1 cellular context compared by ENCODE assay signal in the genomic region with DNA sequence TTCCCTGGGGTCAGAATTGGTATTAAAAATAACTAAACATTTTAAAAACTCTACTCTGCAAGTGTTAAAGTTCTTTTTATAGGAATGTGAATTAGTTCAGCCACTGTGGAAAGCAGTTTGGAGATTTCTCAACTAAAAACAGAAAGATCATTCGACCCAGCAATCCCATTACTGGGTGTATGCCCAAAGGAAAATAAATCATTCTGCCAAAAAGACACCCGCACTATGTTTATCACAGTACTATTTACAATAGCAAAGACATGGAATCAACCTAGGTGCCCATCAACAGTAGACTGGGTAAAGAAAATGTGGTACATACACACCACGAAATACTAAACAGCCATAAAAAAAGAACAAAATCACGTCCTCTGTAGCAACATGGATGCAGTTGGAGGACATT.
TF ChIP-seq lines count a peak whose summit lies in the region.

No MANE protein-coding gene starts in this region.

TF ChIP-seq in GM23338, 12 proteins besides CTCF, POLR2A, EP300 and RAD21 (continued from another document):
- TF ChIP-seq, protein P1, sequence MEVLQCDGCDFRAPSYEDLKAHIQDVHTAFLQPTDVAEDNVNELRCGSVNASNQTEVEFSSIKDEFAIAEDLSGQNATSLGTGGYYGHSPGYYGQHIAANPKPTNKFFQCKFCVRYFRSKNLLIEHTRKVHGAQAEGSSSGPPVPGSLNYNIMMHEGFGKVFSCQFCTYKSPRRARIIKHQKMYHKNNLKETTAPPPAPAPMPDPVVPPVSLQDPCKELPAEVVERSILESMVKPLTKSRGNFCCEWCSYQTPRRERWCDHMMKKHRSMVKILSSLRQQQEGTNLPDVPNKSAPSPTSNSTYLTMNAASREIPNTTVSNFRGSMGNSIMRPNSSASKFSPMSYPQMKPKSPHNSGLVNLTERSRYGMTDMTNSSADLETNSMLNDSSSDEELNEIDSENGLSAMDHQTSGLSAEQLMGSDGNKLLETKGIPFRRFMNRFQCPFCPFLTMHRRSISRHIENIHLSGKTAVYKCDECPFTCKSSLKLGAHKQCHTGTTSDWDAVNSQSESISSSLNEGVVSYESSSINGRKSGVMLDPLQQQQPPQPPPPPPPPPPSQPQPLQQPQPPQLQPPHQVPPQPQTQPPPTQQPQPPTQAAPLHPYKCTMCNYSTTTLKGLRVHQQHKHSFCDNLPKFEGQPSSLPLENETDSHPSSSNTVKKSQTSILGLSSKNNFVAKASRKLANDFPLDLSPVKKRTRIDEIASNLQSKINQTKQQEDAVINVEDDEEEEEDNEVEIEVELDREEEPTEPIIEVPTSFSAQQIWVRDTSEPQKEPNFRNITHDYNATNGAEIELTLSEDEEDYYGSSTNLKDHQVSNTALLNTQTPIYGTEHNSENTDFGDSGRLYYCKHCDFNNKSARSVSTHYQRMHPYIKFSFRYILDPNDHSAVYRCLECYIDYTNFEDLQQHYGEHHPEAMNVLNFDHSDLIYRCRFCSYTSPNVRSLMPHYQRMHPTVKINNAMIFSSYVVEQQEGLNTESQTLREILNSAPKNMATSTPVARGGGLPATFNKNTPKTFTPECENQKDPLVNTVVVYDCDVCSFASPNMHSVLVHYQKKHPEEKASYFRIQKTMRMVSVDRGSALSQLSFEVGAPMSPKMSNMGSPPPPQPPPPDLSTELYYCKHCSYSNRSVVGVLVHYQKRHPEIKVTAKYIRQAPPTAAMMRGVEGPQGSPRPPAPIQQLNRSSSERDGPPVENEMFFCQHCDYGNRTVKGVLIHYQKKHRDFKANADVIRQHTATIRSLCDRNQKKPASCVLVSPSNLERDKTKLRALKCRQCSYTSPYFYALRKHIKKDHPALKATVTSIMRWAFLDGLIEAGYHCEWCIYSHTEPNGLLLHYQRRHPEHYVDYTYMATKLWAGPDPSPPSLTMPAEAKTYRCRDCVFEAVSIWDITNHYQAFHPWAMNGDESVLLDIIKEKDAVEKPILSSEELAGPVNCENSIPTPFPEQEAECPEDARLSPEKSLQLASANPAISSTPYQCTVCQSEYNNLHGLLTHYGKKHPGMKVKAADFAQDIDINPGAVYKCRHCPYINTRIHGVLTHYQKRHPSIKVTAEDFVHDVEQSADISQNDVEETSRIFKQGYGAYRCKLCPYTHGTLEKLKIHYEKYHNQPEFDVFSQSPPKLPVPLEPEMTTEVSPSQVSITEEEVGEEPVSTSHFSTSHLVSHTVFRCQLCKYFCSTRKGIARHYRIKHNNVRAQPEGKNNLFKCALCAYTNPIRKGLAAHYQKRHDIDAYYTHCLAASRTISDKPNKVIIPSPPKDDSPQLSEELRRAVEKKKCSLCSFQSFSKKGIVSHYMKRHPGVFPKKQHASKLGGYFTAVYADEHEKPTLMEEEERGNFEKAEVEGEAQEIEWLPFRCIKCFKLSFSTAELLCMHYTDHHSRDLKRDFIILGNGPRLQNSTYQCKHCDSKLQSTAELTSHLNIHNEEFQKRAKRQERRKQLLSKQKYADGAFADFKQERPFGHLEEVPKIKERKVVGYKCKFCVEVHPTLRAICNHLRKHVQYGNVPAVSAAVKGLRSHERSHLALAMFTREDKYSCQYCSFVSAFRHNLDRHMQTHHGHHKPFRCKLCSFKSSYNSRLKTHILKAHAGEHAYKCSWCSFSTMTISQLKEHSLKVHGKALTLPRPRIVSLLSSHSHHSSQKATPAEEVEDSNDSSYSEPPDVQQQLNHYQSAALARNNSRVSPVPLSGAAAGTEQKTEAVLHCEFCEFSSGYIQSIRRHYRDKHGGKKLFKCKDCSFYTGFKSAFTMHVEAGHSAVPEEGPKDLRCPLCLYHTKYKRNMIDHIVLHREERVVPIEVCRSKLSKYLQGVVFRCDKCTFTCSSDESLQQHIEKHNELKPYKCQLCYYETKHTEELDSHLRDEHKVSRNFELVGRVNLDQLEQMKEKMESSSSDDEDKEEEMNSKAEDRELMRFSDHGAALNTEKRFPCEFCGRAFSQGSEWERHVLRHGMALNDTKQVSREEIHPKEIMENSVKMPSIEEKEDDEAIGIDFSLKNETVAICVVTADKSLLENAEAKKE (CRISPR knock-in tag; IDR thresholded peaks at IDR 0.05): no peak
- TF ChIP-seq ZNF114 (CRISPR knock-in tag; IDR thresholded peaks at IDR 0.05): no peak
- TF ChIP-seq CREB1 (CRISPR knock-in tag; IDR thresholded peaks at IDR 0.05; ENCODE audit: low read depth): no peak
- TF ChIP-seq, protein P2, sequence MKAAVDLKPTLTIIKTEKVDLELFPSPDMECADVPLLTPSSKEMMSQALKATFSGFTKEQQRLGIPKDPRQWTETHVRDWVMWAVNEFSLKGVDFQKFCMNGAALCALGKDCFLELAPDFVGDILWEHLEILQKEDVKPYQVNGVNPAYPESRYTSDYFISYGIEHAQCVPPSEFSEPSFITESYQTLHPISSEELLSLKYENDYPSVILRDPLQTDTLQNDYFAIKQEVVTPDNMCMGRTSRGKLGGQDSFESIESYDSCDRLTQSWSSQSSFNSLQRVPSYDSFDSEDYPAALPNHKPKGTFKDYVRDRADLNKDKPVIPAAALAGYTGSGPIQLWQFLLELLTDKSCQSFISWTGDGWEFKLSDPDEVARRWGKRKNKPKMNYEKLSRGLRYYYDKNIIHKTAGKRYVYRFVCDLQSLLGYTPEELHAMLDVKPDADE (IDR thresholded peaks at IDR 0.05): no peak
- TF ChIP-seq EZH2phosphoT487 (IDR thresholded peaks at IDR 0.05; ENCODE audit: unreplicated experiment): no peak
- no peak for TF ChIP-seq POLR2AphosphoS5 (IDR thresholded peaks at IDR 0.05; ENCODE audit: low read depth)
- TF ChIP-seq ZNF331 (CRISPR knock-in tag; IDR thresholded peaks at IDR 0.05; ENCODE audit: low read depth): no peak
- TF ChIP-seq, protein P3, sequence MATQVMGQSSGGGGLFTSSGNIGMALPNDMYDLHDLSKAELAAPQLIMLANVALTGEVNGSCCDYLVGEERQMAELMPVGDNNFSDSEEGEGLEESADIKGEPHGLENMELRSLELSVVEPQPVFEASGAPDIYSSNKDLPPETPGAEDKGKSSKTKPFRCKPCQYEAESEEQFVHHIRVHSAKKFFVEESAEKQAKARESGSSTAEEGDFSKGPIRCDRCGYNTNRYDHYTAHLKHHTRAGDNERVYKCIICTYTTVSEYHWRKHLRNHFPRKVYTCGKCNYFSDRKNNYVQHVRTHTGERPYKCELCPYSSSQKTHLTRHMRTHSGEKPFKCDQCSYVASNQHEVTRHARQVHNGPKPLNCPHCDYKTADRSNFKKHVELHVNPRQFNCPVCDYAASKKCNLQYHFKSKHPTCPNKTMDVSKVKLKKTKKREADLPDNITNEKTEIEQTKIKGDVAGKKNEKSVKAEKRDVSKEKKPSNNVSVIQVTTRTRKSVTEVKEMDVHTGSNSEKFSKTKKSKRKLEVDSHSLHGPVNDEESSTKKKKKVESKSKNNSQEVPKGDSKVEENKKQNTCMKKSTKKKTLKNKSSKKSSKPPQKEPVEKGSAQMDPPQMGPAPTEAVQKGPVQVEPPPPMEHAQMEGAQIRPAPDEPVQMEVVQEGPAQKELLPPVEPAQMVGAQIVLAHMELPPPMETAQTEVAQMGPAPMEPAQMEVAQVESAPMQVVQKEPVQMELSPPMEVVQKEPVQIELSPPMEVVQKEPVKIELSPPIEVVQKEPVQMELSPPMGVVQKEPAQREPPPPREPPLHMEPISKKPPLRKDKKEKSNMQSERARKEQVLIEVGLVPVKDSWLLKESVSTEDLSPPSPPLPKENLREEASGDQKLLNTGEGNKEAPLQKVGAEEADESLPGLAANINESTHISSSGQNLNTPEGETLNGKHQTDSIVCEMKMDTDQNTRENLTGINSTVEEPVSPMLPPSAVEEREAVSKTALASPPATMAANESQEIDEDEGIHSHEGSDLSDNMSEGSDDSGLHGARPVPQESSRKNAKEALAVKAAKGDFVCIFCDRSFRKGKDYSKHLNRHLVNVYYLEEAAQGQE (IDR thresholded peaks at IDR 0.05; ENCODE audit: unreplicated experiment): no peak
- TF ChIP-seq EZH2 (IDR thresholded peaks at IDR 0.05; ENCODE audit: low read depth, unreplicated experiment): no peak
- no peak for TF ChIP-seq NANOG (IDR thresholded peaks at IDR 0.05; ENCODE audit: borderline replicate concordance)
